In genomic region chr1:37305841-37306240, GRCh38 we compare ENCODE assay signal across 16 cellular contexts.
DNase-seq lines count a peak whose midpoint lies in the region; TF ChIP-seq lines count a peak whose summit lies in the region.
"Had no signal": no experiment of that assay in that cellular context is flagged by ENCODE, and none has a peak within 500 bp of the region (broad histone marks: within the 10 kb centered on the region; RNA-seq: fewer than 3 reads in every experiment).

No MANE protein-coding gene starts in this region.

- no peaks in the 10 kb centered on the region for H3K9me3 Mint-ChIP-seq in neural progenitor cell
- H3K9me3 Mint-ChIP-seq: CD4-positive, alpha-beta T cell had no signal

- H3K4me1 ChIP-seq in neural progenitor cell, result peaks cover 14% of the 10 kb centered on the region
- H3K4me1 ChIP-seq in prostate gland (replicated peaks), result no peaks in the 10 kb centered on the region

- H3K27me3 ChIP-seq in neural progenitor cell (no peaks in the 10 kb centered on the region), prostate gland (replicated peaks; ENCODE audit: insufficient read depth) (peaks cover 3% of the 10 kb centered on the region)

- no peaks in the 10 kb centered on the region for H3K36me3 Mint-ChIP-seq in neural progenitor cell

- TF ChIP-seq CTCF in neural progenitor cell (IDR thresholded peaks at IDR 0.05), result no peak
- TF ChIP-seq CTCF in prostate gland (IDR thresholded peaks at IDR 0.05), result no peak

- H2AFZ ChIP-seq in neural progenitor cell (replicated peaks), result no peak overlapping the region

- peak; percentile 61 for DNase-seq in DMS79 treated with DMSO at 0.1 percent for 48 hours (lab: John Stamatoyannopoulos, UW)
- DNase-seq in NCI-H2029 (lab: John Stamatoyannopoulos, UW), result peak; percentile 96
- peak; percentile 61 for DNase-seq in NCI-H69 (lab: John Stamatoyannopoulos, UW)
- no peak for DNase-seq in neural progenitor cell (ENCODE audit: low spot score)
- DNase-seq in prostate gland (ENCODE audit: low spot score), result no peak
- no peak for DNase-seq in islet precursor cell
- no peak for DNase-seq in cerebellar cortex (ENCODE audit: low spot score)
- DNase-seq: CD4-positive, alpha-beta T cell; EL; HCEC 1CT; IMR-90; Kasumi-1; NCI-H1436; NCI-H2171; Right ventricle myocardium superior had no signal

- WGBS in prostate gland, result 38% methylated on average over 7 of the region's 7 CpGs

- H3K36me3 ChIP-seq in neural progenitor cell (no peaks in the 10 kb centered on the region), prostate gland (no peaks in the 10 kb centered on the region)

- no peak overlapping the region for H3K4me3 ChIP-seq in neural progenitor cell
- H3K4me3 ChIP-seq in prostate gland, result no peak overlapping the region

- no peak for TF ChIP-seq POLR2A in prostate gland (IDR thresholded peaks at IDR 0.05)

- H3K27ac Mint-ChIP-seq in neural progenitor cell, result peak overlapping the region; percentile 21
- H3K27ac Mint-ChIP-seq: B cell; CD4-positive, alpha-beta T cell had no signal

- peaks cover 9% of the 10 kb centered on the region for H3K27me3 Mint-ChIP-seq in neural progenitor cell (ENCODE audit: insufficient read depth, low read depth)

- H3K9me3 ChIP-seq in neural progenitor cell (ENCODE audit: low read depth) (no peaks in the 10 kb centered on the region), prostate gland (no peaks in the 10 kb centered on the region)

- H4K20me1 ChIP-seq in neural progenitor cell (ENCODE audit: low read depth), result no peaks in the 10 kb centered on the region

- H3K79me2 ChIP-seq in neural progenitor cell (ENCODE audit: low read depth), result no peaks in the 10 kb centered on the region

- no peak overlapping the region for H3K27ac ChIP-seq in neural progenitor cell
- no peak overlapping the region for H3K27ac ChIP-seq in prostate gland

- H3K9ac ChIP-seq in neural progenitor cell, result no peak overlapping the region

- no peak overlapping the region for H3K4me3 Mint-ChIP-seq in neural progenitor cell
- H3K4me3 Mint-ChIP-seq: B cell; CD4-positive, alpha-beta T cell had no signal

- peaks cover 24% of the 10 kb centered on the region for H3K4me1 Mint-ChIP-seq in neural progenitor cell
- H3K4me1 Mint-ChIP-seq: B cell had no signal

- H3K4me2 ChIP-seq in neural progenitor cell, result no peak overlapping the region

- intact Hi-C loops in prostate gland (cut with DNase I), result no loop called here

- H3F3A ChIP-seq in neural progenitor cell (ENCODE audit: low read depth), result no peaks in the 10 kb centered on the region

Comparison
In these comparisons a context has a peak if more than half of its experiments do, and no peak if none do; other contexts are left out.
1. DNase-seq: peak in DMS79 treated with DMSO at 0.1 percent for 48 hours (single experiment), NCI-H2029 (single experiment) and NCI-H69 (single experiment); none in neural progenitor cell (single experiment), prostate gland (single experiment), islet precursor cell (single experiment) and cerebellar cortex (single experiment).